In genomic region chr4:10951306-10951705, GRCh38 we compare ENCODE assay signal across 30 cellular contexts.
"Had no signal": no experiment of that assay in that cellular context is flagged by ENCODE, and none has a peak within 500 bp of the region (broad histone marks: within the 10 kb centered on the region; RNA-seq: fewer than 3 reads in every experiment).

No MANE protein-coding gene starts in this region.

- H3K4me1 ChIP-seq: left ventricle myocardium inferior, neural progenitor cell, parathyroid adenoma, psoas muscle, testis, transverse colon had no signal

- H3K27ac ChIP-seq: cardiac muscle cell, esophagus squamous epithelium, left ventricle myocardium inferior, neural progenitor cell, parathyroid adenoma, psoas muscle, sigmoid colon, testis, transverse colon had no signal

- H3K27me3 ChIP-seq: cardiac muscle cell, neural progenitor cell, sigmoid colon, testis, transverse colon had no signal

- H3K4me3 ChIP-seq: cardiac muscle cell, esophagus squamous epithelium, left ventricle myocardium inferior, lung, neural progenitor cell, psoas muscle, sigmoid colon, smooth muscle cell, testis, transverse colon had no signal

- FAIRE-seq: frontal cortex, islet of Langerhans had no signal

- DNase-seq: activated CD4-positive, alpha-beta memory T cell treated with anti-CD3 and anti-CD28 coated beads, Interleukin-2, amount 10 ng/mL, durations not matched to agents 7 days and 5 days; activated CD4-positive, alpha-beta T cell treated with anti-CD3 and anti-CD28 coated beads for 1 hour; activated CD4-positive, alpha-beta T cell treated with anti-CD3 and anti-CD28 coated beads, Interleukin-2, amount 10 ng/mL, durations not matched to agents 7 days and 5 days; activated gamma-delta T cell treated with Interleukin-2 at 50 U/mL for 16 hours; activated naive CD8-positive, alpha-beta T cell treated with anti-CD3 and anti-CD28 coated beads, Interleukin-2, amount 50 U/mL, for 24 hours; activated T-cell treated with anti-CD3 and anti-CD28 coated beads, Interleukin-2, amount 50 U/mL, for 4 hours; amygdala; cerebellar nuclear complex; cortex of kidney; effector memory CD8-positive, alpha-beta T cell; esophagus squamous epithelium; left ventricle myocardium inferior; naive B cell; occipital lobe; psoas muscle; sigmoid colon; stimulated activated CD4-positive, alpha-beta T cell treated with anti-CD3 and anti-CD28 coated beads, Interleukin-2, amount 100 ng/mL, for 24 hours; stimulated activated naive CD4-positive, alpha-beta T cell treated with Interleukin-2 at 50 U/mL for 16 hours; T-helper 17 cell; testis; transverse colon had no signal

- ATAC-seq: activated naive CD8-positive, alpha-beta T cell treated with anti-CD3 and anti-CD28 coated beads, Interleukin-2, amount 50 U/mL, for 24 hours; activated T-cell treated with anti-CD3 and anti-CD28 coated beads, Interleukin-2, amount 50 U/mL, for 4 hours; activated T-helper 17 cell treated with anti-CD3 and anti-CD28 coated beads, Interleukin-2, amount 50 U/mL, for 72 hours; effector memory CD8-positive, alpha-beta T cell; psoas muscle; T-helper 17 cell; WTC11 had no signal

- H3K36me3 ChIP-seq: cardiac muscle cell, esophagus squamous epithelium, left ventricle myocardium inferior, neural progenitor cell, sigmoid colon, transverse colon had no signal
